Comparison of ENCODE assay signal across 1 cellular context in the genomic region with DNA sequence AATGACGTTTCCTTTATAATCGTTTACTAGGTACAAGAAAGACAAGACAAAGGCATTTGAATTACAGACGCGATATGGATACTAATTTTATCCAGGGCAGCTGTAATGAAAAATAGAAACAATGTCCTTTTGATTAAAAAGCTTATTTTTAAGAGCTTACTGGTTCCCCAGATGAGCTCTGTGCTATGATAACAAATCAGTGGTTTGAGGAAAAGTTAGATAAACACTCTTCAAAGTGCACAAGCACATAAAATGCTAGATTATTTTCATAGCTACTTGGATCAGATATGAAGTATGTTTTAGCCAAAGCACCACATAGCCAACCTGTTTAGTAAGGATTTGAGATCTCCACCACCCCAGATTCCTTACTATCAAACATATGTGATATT.
A peak's percentile ranks its signal among the peaks of the same experiment; 100 is the strongest.
TF ChIP-seq lines count a peak whose summit lies in the region.

No MANE protein-coding gene starts in this region.

TF ChIP-seq in GM12878, 131 proteins besides CTCF, POLR2A, EP300 and RAD21:
- TF ChIP-seq RCOR1 (conservative IDR thresholded peaks at IDR 0.05; ENCODE audit: low read depth, low read length), result no peak
- no peak for TF ChIP-seq NFXL1 (IDR thresholded peaks at IDR 0.05; ENCODE audit: borderline replicate concordance)
- TF ChIP-seq, protein P1, sequence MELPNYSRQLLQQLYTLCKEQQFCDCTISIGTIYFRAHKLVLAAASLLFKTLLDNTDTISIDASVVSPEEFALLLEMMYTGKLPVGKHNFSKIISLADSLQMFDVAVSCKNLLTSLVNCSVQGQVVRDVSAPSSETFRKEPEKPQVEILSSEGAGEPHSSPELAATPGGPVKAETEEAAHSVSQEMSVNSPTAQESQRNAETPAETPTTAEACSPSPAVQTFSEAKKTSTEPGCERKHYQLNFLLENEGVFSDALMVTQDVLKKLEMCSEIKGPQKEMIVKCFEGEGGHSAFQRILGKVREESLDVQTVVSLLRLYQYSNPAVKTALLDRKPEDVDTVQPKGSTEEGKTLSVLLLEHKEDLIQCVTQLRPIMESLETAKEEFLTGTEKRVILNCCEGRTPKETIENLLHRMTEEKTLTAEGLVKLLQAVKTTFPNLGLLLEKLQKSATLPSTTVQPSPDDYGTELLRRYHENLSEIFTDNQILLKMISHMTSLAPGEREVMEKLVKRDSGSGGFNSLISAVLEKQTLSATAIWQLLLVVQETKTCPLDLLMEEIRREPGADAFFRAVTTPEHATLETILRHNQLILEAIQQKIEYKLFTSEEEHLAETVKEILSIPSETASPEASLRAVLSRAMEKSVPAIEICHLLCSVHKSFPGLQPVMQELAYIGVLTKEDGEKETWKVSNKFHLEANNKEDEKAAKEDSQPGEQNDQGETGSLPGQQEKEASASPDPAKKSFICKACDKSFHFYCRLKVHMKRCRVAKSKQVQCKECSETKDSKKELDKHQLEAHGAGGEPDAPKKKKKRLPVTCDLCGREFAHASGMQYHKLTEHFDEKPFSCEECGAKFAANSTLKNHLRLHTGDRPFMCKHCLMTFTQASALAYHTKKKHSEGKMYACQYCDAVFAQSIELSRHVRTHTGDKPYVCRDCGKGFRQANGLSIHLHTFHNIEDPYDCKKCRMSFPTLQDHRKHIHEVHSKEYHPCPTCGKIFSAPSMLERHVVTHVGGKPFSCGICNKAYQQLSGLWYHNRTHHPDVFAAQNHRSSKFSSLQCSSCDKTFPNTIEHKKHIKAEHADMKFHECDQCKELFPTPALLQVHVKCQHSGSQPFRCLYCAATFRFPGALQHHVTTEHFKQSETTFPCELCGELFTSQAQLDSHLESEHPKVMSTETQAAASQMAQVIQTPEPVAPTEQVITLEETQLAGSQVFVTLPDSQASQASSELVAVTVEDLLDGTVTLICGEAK (IDR thresholded peaks at IDR 0.05; ENCODE audit: borderline replicate concordance), result 0 out of 2 replicates have a peak, but pooled peaks have one; percentile 51
- TF ChIP-seq HCFC1 (IDR thresholded peaks at IDR 0.05; ENCODE audit: low read length), result no peak
